In the genomic region with DNA sequence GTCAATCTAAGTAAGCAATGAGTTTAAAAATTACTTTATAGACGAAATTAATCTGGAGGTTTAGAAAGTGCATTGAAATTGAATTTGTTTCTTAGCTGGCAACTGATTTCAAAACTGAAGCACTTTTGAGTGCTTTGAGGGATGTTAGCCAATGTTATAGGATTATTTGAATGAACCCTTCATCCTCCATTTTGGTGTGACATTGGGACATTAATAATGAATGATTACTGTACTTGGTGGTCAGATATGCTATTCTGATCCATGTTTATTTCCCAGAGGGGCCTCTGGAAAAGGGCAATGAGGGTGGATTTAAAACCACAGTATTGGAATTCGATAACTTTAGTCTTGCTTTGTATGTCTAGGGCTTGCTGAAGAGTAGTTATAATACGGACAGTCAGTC, we compare ENCODE assay signal across 1 cellular context.
TF ChIP-seq lines count a peak whose summit lies in the region.

No MANE protein-coding gene starts in this region.

TF ChIP-seq in SK-N-SH treated with all-trans-retinoic acid at 6 μM for 48 hours, 23 proteins besides CTCF, POLR2A, EP300 and RAD21 (continued from another document):
- TF ChIP-seq, protein P1, sequence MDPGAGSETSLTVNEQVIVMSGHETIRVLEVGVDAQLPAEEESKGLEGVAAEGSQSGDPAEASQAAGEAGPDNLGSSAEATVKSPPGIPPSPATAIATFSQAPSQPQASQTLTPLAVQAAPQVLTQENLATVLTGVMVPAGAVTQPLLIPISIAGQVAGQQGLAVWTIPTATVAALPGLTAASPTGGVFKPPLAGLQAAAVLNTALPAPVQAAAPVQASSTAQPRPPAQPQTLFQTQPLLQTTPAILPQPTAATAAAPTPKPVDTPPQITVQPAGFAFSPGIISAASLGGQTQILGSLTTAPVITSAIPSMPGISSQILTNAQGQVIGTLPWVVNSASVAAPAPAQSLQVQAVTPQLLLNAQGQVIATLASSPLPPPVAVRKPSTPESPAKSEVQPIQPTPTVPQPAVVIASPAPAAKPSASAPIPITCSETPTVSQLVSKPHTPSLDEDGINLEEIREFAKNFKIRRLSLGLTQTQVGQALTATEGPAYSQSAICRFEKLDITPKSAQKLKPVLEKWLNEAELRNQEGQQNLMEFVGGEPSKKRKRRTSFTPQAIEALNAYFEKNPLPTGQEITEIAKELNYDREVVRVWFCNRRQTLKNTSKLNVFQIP (CRISPR knock-in tag; IDR thresholded peaks at IDR 0.05; ENCODE audit: borderline replicate concordance, low read depth) = no peak
- TF ChIP-seq, protein P2, sequence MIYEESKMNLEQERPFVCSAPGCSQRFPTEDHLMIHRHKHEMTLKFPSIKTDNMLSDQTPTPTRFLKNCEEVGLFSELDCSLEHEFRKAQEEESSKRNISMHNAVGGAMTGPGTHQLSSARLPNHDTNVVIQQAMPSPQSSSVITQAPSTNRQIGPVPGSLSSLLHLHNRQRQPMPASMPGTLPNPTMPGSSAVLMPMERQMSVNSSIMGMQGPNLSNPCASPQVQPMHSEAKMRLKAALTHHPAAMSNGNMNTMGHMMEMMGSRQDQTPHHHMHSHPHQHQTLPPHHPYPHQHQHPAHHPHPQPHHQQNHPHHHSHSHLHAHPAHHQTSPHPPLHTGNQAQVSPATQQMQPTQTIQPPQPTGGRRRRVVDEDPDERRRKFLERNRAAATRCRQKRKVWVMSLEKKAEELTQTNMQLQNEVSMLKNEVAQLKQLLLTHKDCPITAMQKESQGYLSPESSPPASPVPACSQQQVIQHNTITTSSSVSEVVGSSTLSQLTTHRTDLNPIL (CRISPR knock-in tag; IDR thresholded peaks at IDR 0.05; ENCODE audit: low read depth) = no peak
